In the genomic region with DNA sequence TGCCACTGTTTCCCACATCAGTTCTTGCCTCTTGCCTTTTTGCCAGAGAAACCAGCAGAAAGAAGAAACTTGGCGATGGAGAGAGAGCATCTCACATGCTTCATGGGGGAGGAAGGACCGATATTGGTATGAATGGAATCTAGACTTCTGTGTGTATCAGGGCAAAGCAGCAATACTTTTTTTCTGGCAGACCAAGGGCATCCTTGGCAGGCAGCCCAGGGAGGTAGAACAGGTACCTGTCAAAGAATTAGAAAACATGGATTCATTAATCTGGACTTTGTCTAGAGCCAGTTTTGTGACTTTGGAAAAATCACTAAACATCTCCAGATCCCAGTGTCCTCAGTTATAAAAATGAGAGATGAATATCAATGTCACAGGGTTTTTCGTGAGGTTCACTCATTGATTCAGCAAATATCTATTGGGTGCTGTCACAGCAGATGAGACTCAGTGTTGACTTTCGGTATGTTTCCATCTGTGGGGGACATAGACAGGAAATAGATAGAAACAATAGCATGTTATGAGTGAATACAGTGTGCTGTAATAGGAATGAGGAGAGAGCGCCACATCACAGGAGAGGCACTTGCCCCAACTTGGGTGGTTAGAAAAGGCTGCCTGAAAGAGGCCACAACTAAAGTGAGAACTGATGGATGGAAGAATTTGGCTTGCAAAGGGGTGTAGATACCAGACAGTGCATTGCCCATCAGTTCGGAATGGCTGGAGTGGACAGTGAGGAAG, we compare ENCODE assay signal across 21 cellular contexts.
DNase-seq lines count a peak whose midpoint lies in the region; ATAC-seq, FAIRE-seq and TF ChIP-seq lines count a peak whose summit lies in the region.
"Had no signal": no experiment of that assay in that cellular context is flagged by ENCODE, and none has a peak within 500 bp of the region (broad histone marks: within the 10 kb centered on the region; RNA-seq: fewer than 3 reads in every experiment).

No MANE protein-coding gene starts in this region.

- H3K4me1 Mint-ChIP-seq in activated CD8-positive, alpha-beta memory T cell treated with anti-CD3 and anti-CD28 coated beads, Interleukin-2, amount 10 ng/mL, durations not matched to agents 7 days and 5 days = peaks cover 3% of the 10 kb centered on the region
- peaks cover 10% of the 10 kb centered on the region for H3K4me1 Mint-ChIP-seq in activated CD8-positive, alpha-beta T cell treated with anti-CD3 and anti-CD28 coated beads, Interleukin-2, amount 10 ng/mL, durations not matched to agents 7 days and 5 days (ENCODE audit: low read depth)

- H2AFZ ChIP-seq in neuronal stem cell (ENCODE audit: low read length) (no peak overlapping the region), mesenchymal stem cell (ENCODE audit: low read depth, low read length) (no peak overlapping the region)

- H3K14ac ChIP-seq in neuronal stem cell (ENCODE audit: low read length) (no peak overlapping the region), mesenchymal stem cell (ENCODE audit: low read length in 2 of 2) (no peak overlapping the region)

- H3K36me3 ChIP-seq in neuronal stem cell (replicated peaks in 1 of 2; ENCODE audit: control insufficient read depth in 2 of 2, insufficient read depth in 2 of 2, low read length in 2 of 2) (no peaks in the 10 kb centered on the region), mesenchymal stem cell (ENCODE audit: control insufficient read depth in 1 of 2, insufficient read depth in 2 of 2, low read depth in 1 of 2, low read length in 2 of 2) (no peaks in the 10 kb centered on the region)
- H3K36me3 ChIP-seq: esophagus squamous epithelium, left lung, neutrophil had no signal

- H3K79me1 ChIP-seq in neuronal stem cell (ENCODE audit: low read depth, low read length) (no peaks in the 10 kb centered on the region), mesenchymal stem cell (replicated peaks; ENCODE audit: low read length, poor library complexity, severe bottlenecking) (no peaks in the 10 kb centered on the region)

- intact Hi-C loops in lower leg skin (cut with DNase I; ENCODE audit: low total_unique reads) = no loop called here

- H3K4ac ChIP-seq in neuronal stem cell (ENCODE audit: low read length) (no peak overlapping the region), mesenchymal stem cell (ENCODE audit: low read depth in 1 of 2, low read length in 2 of 2) (no peak overlapping the region)

- H2BK12ac ChIP-seq in neuronal stem cell (ENCODE audit: low read length) (peak overlapping the region; percentile 17), mesenchymal stem cell (ENCODE audit: low read length in 2 of 2) (no peak overlapping the region)

- H3K36me3 Mint-ChIP-seq in activated CD8-positive, alpha-beta memory T cell treated with anti-CD3 and anti-CD28 coated beads, Interleukin-2, amount 10 ng/mL, durations not matched to agents 7 days and 5 days = peaks cover 2% of the 10 kb centered on the region
- H3K36me3 Mint-ChIP-seq in activated CD8-positive, alpha-beta T cell treated with anti-CD3 and anti-CD28 coated beads, Interleukin-2, amount 10 ng/mL, durations not matched to agents 7 days and 5 days (ENCODE audit: low read depth) = peaks cover 6% of the 10 kb centered on the region

- H3K27me3 Mint-ChIP-seq in activated CD8-positive, alpha-beta memory T cell treated with anti-CD3 and anti-CD28 coated beads, Interleukin-2, amount 10 ng/mL, durations not matched to agents 7 days and 5 days = peaks cover 3% of the 10 kb centered on the region
- H3K27me3 Mint-ChIP-seq in activated CD8-positive, alpha-beta T cell treated with anti-CD3 and anti-CD28 coated beads, Interleukin-2, amount 10 ng/mL, durations not matched to agents 7 days and 5 days (ENCODE audit: low read depth) = no peaks in the 10 kb centered on the region
- H3K27me3 Mint-ChIP-seq: CD4-positive, alpha-beta T cell had no signal

- H3K9me3 ChIP-seq in neuronal stem cell (replicated peaks in 1 of 2; ENCODE audit: control insufficient read depth in 2 of 2, insufficient read depth in 1 of 2, low read depth in 1 of 2, low read length in 2 of 2) = no peaks in the 10 kb centered on the region
- no peaks in the 10 kb centered on the region for H3K9me3 ChIP-seq in mesenchymal stem cell (ENCODE audit: control insufficient read depth, low read length)
- H3K9me3 ChIP-seq: esophagus squamous epithelium, left lung, mucosa of descending colon, neutrophil, testis had no signal

- H2BK5ac ChIP-seq in neuronal stem cell (ENCODE audit: low read length) (no peak overlapping the region), mesenchymal stem cell (ENCODE audit: low read depth, low read length, poor library complexity, severe bottlenecking) (no peak overlapping the region)

- H4K91ac ChIP-seq in neuronal stem cell (ENCODE audit: low read depth, low read length, poor library complexity) (no peak overlapping the region), mesenchymal stem cell (ENCODE audit: low read length) (no peak overlapping the region)

- peaks cover 0 to 19% (median 0%) of the 10 kb centered on the region in 3 experiments for H3K27me3 ChIP-seq in neuronal stem cell (ENCODE audit: control insufficient read depth in 3 of 3, insufficient read depth in 3 of 3, low read depth in 1 of 3, low read length in 3 of 3)
- H3K27me3 ChIP-seq in mesenchymal stem cell (ENCODE audit: control insufficient read depth in 1 of 2, insufficient read depth in 1 of 2, low read length in 2 of 2) = peaks cover 0 to 14% of the 10 kb centered on the region in 2 experiments
- H3K27me3 ChIP-seq: left lung, neutrophil, testis had no signal

- peaks cover 0 to 11% of the 10 kb centered on the region in 2 donors for H3K4me1 ChIP-seq in neuronal stem cell (ENCODE audit: control insufficient read depth in 2 of 2, insufficient read depth in 1 of 2, low read depth in 1 of 2, low read length in 2 of 2)
- peaks cover 1% of the 10 kb centered on the region for H3K4me1 ChIP-seq in mesenchymal stem cell (ENCODE audit: control insufficient read depth, insufficient read depth, low read depth, low read length)
- H3K4me1 ChIP-seq: esophagus squamous epithelium, left lung, testis had no signal

- H4K8ac ChIP-seq in neuronal stem cell (ENCODE audit: low read depth, low read length) = no peak overlapping the region
- H4K8ac ChIP-seq in mesenchymal stem cell (ENCODE audit: low read length) = no peak overlapping the region

- no peak overlapping the region for H3K27ac ChIP-seq in neuronal stem cell (replicated peaks; ENCODE audit: low read length)
- H3K27ac ChIP-seq in mesenchymal stem cell (ENCODE audit: low read length, poor library complexity, severe bottlenecking) = no peak overlapping the region
- H3K27ac ChIP-seq: esophagus squamous epithelium, neutrophil, testis had no signal

- no CpG with 5 or more reads among the region's 6 CpGs for WGBS in neuronal stem cell (ENCODE audit: extremely low coverage in 2 of 2, insufficient read length in 2 of 2, insufficient replicate concordance in 1 of 2), 2 donors
- WGBS in lower leg skin, 2 donors = 80 to 86% methylated on average over 6 of the region's 6 CpGs
- 86% methylated on average over 6 of the region's 6 CpGs for WGBS in mesenchymal stem cell

- peaks cover 4% of the 10 kb centered on the region for H3K9me3 Mint-ChIP-seq in activated CD8-positive, alpha-beta memory T cell treated with anti-CD3 and anti-CD28 coated beads, Interleukin-2, amount 10 ng/mL, durations not matched to agents 7 days and 5 days (ENCODE audit: low read depth)
- no peaks in the 10 kb centered on the region for H3K9me3 Mint-ChIP-seq in activated CD8-positive, alpha-beta T cell treated with anti-CD3 and anti-CD28 coated beads, Interleukin-2, amount 10 ng/mL, durations not matched to agents 7 days and 5 days (ENCODE audit: insufficient read depth)
- H3K9me3 Mint-ChIP-seq: CD4-positive, alpha-beta T cell had no signal

- H3K4me3 ChIP-seq in neuronal stem cell (ENCODE audit: low read length in 2 of 2) (no peak overlapping the region), lower leg skin (ENCODE audit: low read depth, poor library complexity, severe bottlenecking) (no peak overlapping the region), mesenchymal stem cell (ENCODE audit: insufficient read depth in 1 of 2, low read depth in 1 of 2, low read length in 2 of 2) (no peak overlapping the region)
- H3K4me3 ChIP-seq: esophagus squamous epithelium, left lung, mucosa of descending colon, testis had no signal

- CTCF ChIA-PET in activated CD8-positive, alpha-beta memory T cell treated with anti-CD3 and anti-CD28 coated beads, Interleukin-2, amount 10 ng/mL, durations not matched to agents 7 days and 5 days (lab: Charles Lee) = no interaction called here
- CTCF ChIA-PET in activated CD8-positive, alpha-beta T cell treated with anti-CD3 and anti-CD28 coated beads, Interleukin-2, amount 10 ng/mL, durations not matched to agents 7 days and 5 days (lab: Charles Lee) = no interaction called here

- H3K23ac ChIP-seq in neuronal stem cell (ENCODE audit: low read depth, low read length, poor library complexity) (no peak overlapping the region), mesenchymal stem cell (ENCODE audit: low read length in 2 of 2) (no peak overlapping the region)

- FAIRE-seq in frontal cortex (lab: Jason Lieb, UNC) = no peak
- FAIRE-seq: H54 had no signal

- ATAC-seq in activated CD8-positive, alpha-beta memory T cell treated with anti-CD3 and anti-CD28 coated beads, Interleukin-2, amount 10 ng/mL, durations not matched to agents 7 days and 5 days = peak; percentile 36
- ATAC-seq in activated CD8-positive, alpha-beta T cell treated with anti-CD3 and anti-CD28 coated beads, Interleukin-2, amount 10 ng/mL, durations not matched to agents 7 days and 5 days = peak; percentile 58
- ATAC-seq: mucosa of descending colon had no signal

- H3K9ac ChIP-seq in neuronal stem cell (ENCODE audit: low read depth, low read length, poor library complexity) (no peak overlapping the region), mesenchymal stem cell (ENCODE audit: low read length) (no peak overlapping the region)

- H3K18ac ChIP-seq in neuronal stem cell (ENCODE audit: low read length) (no peak overlapping the region), mesenchymal stem cell (ENCODE audit: low read depth in 1 of 2, low read length in 2 of 2) (no peak overlapping the region)

- no peak overlapping the region for H3K4me3 Mint-ChIP-seq in activated CD8-positive, alpha-beta memory T cell treated with anti-CD3 and anti-CD28 coated beads, Interleukin-2, amount 10 ng/mL, durations not matched to agents 7 days and 5 days
- no peak overlapping the region for H3K4me3 Mint-ChIP-seq in activated CD8-positive, alpha-beta T cell treated with anti-CD3 and anti-CD28 coated beads, Interleukin-2, amount 10 ng/mL, durations not matched to agents 7 days and 5 days
- H3K4me3 Mint-ChIP-seq: CD4-positive, alpha-beta T cell had no signal

- H2BK15ac ChIP-seq in neuronal stem cell (ENCODE audit: low read length) = no peak overlapping the region
- no peak overlapping the region for H2BK15ac ChIP-seq in mesenchymal stem cell (ENCODE audit: low read depth, poor library complexity, severe bottlenecking)

- POLR2A ChIA-PET in activated CD8-positive, alpha-beta T cell treated with anti-CD3 and anti-CD28 coated beads, Interleukin-2, amount 10 ng/mL, durations not matched to agents 7 days and 5 days (lab: Charles Lee) = no interaction called here

- H2AK5ac ChIP-seq in neuronal stem cell (ENCODE audit: low read depth, low read length) = no peak overlapping the region
- no peak overlapping the region for H2AK5ac ChIP-seq in mesenchymal stem cell (ENCODE audit: low read length, severe bottlenecking)

- no peak overlapping the region for H2BK120ac ChIP-seq in neuronal stem cell (ENCODE audit: low read depth, low read length)
- no peak overlapping the region for H2BK120ac ChIP-seq in mesenchymal stem cell (ENCODE audit: low read depth, low read length)

- no peak for DNase-seq in activated CD8-positive, alpha-beta memory T cell treated with anti-CD3 and anti-CD28 coated beads, Interleukin-2, amount 10 ng/mL, durations not matched to agents 7 days and 5 days
- no peak for DNase-seq in activated CD8-positive, alpha-beta memory T cell treated with anti-CD3 and anti-CD28 coated beads for 24 hours
- peak; percentile 34 for DNase-seq in ELR (ENCODE audit: low read depth)
- DNase-seq in activated CD8-positive, alpha-beta T cell treated with anti-CD3 and anti-CD28 coated beads, Interleukin-2, amount 10 ng/mL, durations not matched to agents 7 days and 5 days = no peak
- DNase-seq in neuronal stem cell (ENCODE audit: low spot score) = no peak
- no peak for DNase-seq in frontal cortex (ENCODE audit: low spot score in 2 of 2)
- no peak for DNase-seq in lower leg skin (ENCODE audit: low spot score in 2 of 2)
- no peak for DNase-seq in mesenchymal stem cell
- DNase-seq: activated effector memory CD4-positive, alpha-beta T cell treated with Interleukin-2 at 50 U/mL for 16 hours; CD4-positive, alpha-beta T cell; effector memory CD4-positive, alpha-beta T cell; esophagus squamous epithelium; Kasumi-1; mucosa of descending colon; NCI-H1092 treated with DMSO at 0.1 percent for 48 hours; NCI-H526 treated with DMSO at 0.1 percent for 48 hours; Right ventricle myocardium superior; testis had no signal

- TF ChIP-seq CTCF in lower leg skin (IDR thresholded peaks at IDR 0.05) = no peak

- TF ChIP-seq POLR2A in lower leg skin (IDR thresholded peaks at IDR 0.05) = no peak

- H3K4me2 ChIP-seq in neuronal stem cell (ENCODE audit: insufficient read depth, low read length, poor library complexity, severe bottlenecking) (no peak overlapping the region), mesenchymal stem cell (ENCODE audit: low read length, poor library complexity, severe bottlenecking) (no peak overlapping the region)

- H3K27ac Mint-ChIP-seq in activated CD8-positive, alpha-beta memory T cell treated with anti-CD3 and anti-CD28 coated beads, Interleukin-2, amount 10 ng/mL, durations not matched to agents 7 days and 5 days = no peak overlapping the region
- H3K27ac Mint-ChIP-seq in activated CD8-positive, alpha-beta T cell treated with anti-CD3 and anti-CD28 coated beads, Interleukin-2, amount 10 ng/mL, durations not matched to agents 7 days and 5 days = no peak overlapping the region
- H3K27ac Mint-ChIP-seq: CD4-positive, alpha-beta T cell had no signal
